ENCODE assay signal across 20 cellular contexts in genomic region chr5:141919218-141920129, GRCh38. TPM values are rescaled to one million over a fixed set of nuclear protein-coding genes. Genes with fewer than 3 reads are reported as not detected.
DNase-seq lines count a peak whose midpoint lies in the region; ATAC-seq, FAIRE-seq and TF ChIP-seq lines count a peak whose summit lies in the region.
"Had no signal": no experiment of that assay in that cellular context is flagged by ENCODE, and none has a peak within 500 bp of the region (broad histone marks: within the 10 kb centered on the region; RNA-seq: fewer than 3 reads in every experiment).

No MANE protein-coding gene starts in this region.

- DNase-seq in right cardiac atrium (no peak), heart right ventricle (no peak), colonic mucosa (peak; percentile 58), HepG2 (ENCODE audit: low spot score) (no peak), transverse colon (peak; percentile 45), GM20000 (ENCODE audit: low spot score) (no peak)
- DNase-seq in CD8-positive, alpha-beta memory T cell, result no peak
- DNase-seq: AML-193; CD4-positive, CD25-positive, alpha-beta regulatory T cell; DMS 273 treated with DMSO at 0.1 percent for 48 hours; EL; NCI-H1436 treated with DMSO at 0.1 percent for 48 hours; NCI-H2081 treated with DMSO at 0.1 percent for 48 hours; NCI-H524 had no signal

- POLR2A ChIA-PET in HepG2 (lab: Yijun Ruan, JAX), result interaction anchor here (1.2 kb wide), 1 partner anchor 50 kb away, joined by 3 read pairs; the partner anchor contains the start of gene RNF14
- POLR2A ChIA-PET in CD8-positive, alpha-beta memory T cell (lab: Charles Lee), result no interaction called here

- peaks cover 0 to under 1% (median 0%) of the 10 kb centered on the region in 9 donors for H3K36me3 ChIP-seq in heart right ventricle
- no peaks in the 10 kb centered on the region for H3K36me3 ChIP-seq in colonic mucosa
- no peaks in the 10 kb centered on the region for H3K36me3 ChIP-seq in HepG2 (replicated peaks in 1 of 2; ENCODE audit: control insufficient read depth in 1 of 2, insufficient read depth in 2 of 2, low read length in 2 of 2)
- H3K36me3 ChIP-seq in transverse colon, result no peaks in the 10 kb centered on the region
- no peaks in the 10 kb centered on the region for H3K36me3 ChIP-seq in CD8-positive, alpha-beta memory T cell (ENCODE audit: insufficient read depth, low read length)

- no peak overlapping the region for H3K27ac Mint-ChIP-seq in CD8-positive, alpha-beta memory T cell

- 0 out of 2 replicates have a peak, but pooled peaks cover 3% of the 10 kb centered on the region for H4K20me1 ChIP-seq in HepG2 (ENCODE audit: insufficient read depth, low read length)

- H3K4me1 ChIP-seq in right cardiac atrium (ENCODE audit: control insufficient read depth, insufficient read depth, low read length), result peaks cover 2% of the 10 kb centered on the region
- peaks cover 4 to 18% (median 15%) of the 10 kb centered on the region in 9 donors for H3K4me1 ChIP-seq in heart right ventricle
- peaks cover 14% of the 10 kb centered on the region for H3K4me1 ChIP-seq in colonic mucosa
- peaks cover 36% of the 10 kb centered on the region for H3K4me1 ChIP-seq in HepG2 (ENCODE audit: insufficient read depth, low read length)
- peaks cover 4 to 52% (median 24%) of the 10 kb centered on the region in 4 donors for H3K4me1 ChIP-seq in transverse colon
- peaks cover 14% of the 10 kb centered on the region for H3K4me1 ChIP-seq in CD8-positive, alpha-beta memory T cell (ENCODE audit: insufficient read depth, low read length)

- peak overlapping the region in 1 of 7 donors; percentile 35 for H3K4me3 Mint-ChIP-seq in CD8-positive, alpha-beta memory T cell

- H3K27me3 Mint-ChIP-seq in CD8-positive, alpha-beta memory T cell, result peaks cover 11 to 35% of the 10 kb centered on the region in 2 donors

- H3K4me2 ChIP-seq in HepG2 (ENCODE audit: low read depth, low read length), result peak overlapping the region; percentile 66

- TF ChIP-seq CTCF in heart right ventricle (IDR thresholded peaks at IDR 0.05) (no peak), colonic mucosa (IDR thresholded peaks at IDR 0.05) (no peak), HepG2 (CRISPR knock-in tag; IDR thresholded peaks at IDR 0.05) (no peak), transverse colon (IDR thresholded peaks at IDR 0.05) (no peak), GM20000 (IDR thresholded peaks at IDR 0.05; ENCODE audit: extremely low read depth, missing control alignments) (no peak)

- CTCF ChIA-PET in HepG2 (lab: Yijun Ruan, JAX; ENCODE audit: low intra/inter-chr PET ratio, low total read pairs), result no interaction called here
- CTCF ChIA-PET in CD8-positive, alpha-beta memory T cell (lab: Charles Lee), result interaction anchor here (0.8 to 1.0 kb wide), 2 partner anchors 34 to 41 kb away, joined by 3 read pairs; no protein-coding TSS in a partner anchor

- H2AFZ ChIP-seq in HepG2 (ENCODE audit: low read length), result peak overlapping the region; percentile 88

- ATAC-seq in right cardiac atrium (peak in 1 of 2 donors; percentile 27), heart right ventricle (no peak), HepG2 (no peak), HG03039 (IDR thresholded peaks at IDR 0.05; ENCODE audit: unreplicated experiment) (no peak)
- ATAC-seq: HCT116 had no signal

- no peak for TF ChIP-seq POLR2A in HepG2 (IDR thresholded peaks at IDR 0.05; ENCODE audit: insufficient read depth in 1 of 2, low read depth in 2 of 2, low read length in 2 of 2)
- TF ChIP-seq POLR2A in transverse colon (IDR thresholded peaks at IDR 0.05), result no peak

- intact Hi-C loops in right cardiac atrium (cut with DNase I) (loop anchor here in 1 of 4 donors (5.0 kb wide), 1 partner anchor 38 kb away; the partner anchor contains the start of gene PCDH12), heart right ventricle (cut with DNase I) (loop anchor here in 7 of 10 donors (5.0 kb wide), 3 partner anchors 37 to 43 kb away; partner anchors contain the start of gene PCDH12 (in 5 of the 7)), colonic mucosa (cut with DNase I) (no loop called here), HepG2 (cut with micrococcal nuclease; ENCODE audit: unreplicated experiment) (no loop called here), transverse colon (cut with DNase I; ENCODE audit: low total_unique reads) (no loop called here)

- peaks cover 12 to 26% (median 14%) of the 10 kb centered on the region in 3 donors for H3K4me1 Mint-ChIP-seq in CD8-positive, alpha-beta memory T cell

- peaks cover 0 to 9% (median 0%) of the 10 kb centered on the region in 3 donors for H3K36me3 Mint-ChIP-seq in CD8-positive, alpha-beta memory T cell

- H3K27me3 ChIP-seq in right cardiac atrium (ENCODE audit: control insufficient read depth, insufficient read depth), result no peaks in the 10 kb centered on the region
- H3K27me3 ChIP-seq in heart right ventricle, result peaks cover 0 to under 1% (median 0%) of the 10 kb centered on the region in 7 donors
- H3K27me3 ChIP-seq in colonic mucosa, result no peaks in the 10 kb centered on the region
- peaks cover 0 to 23% of the 10 kb centered on the region in 2 experiments; a peak in 2 of 5 replicates for H3K27me3 ChIP-seq in HepG2 (ENCODE audit: control insufficient read depth in 1 of 2, insufficient read depth in 2 of 2, low read length in 2 of 2)
- H3K27me3 ChIP-seq in transverse colon, result no peaks in the 10 kb centered on the region
- peaks cover 1% of the 10 kb centered on the region for H3K27me3 ChIP-seq in CD8-positive, alpha-beta memory T cell (ENCODE audit: insufficient read depth, low read length, poor library complexity, severe bottlenecking)

- 78% methylated on average over 8 of the region's 8 CpGs for WGBS in right cardiac atrium
- WGBS in heart right ventricle, 2 donors, result 91 to 93% methylated on average over 8 of the region's 8 CpGs
- 23% methylated on average over 7 of the region's 8 CpGs for WGBS in HepG2 (ENCODE audit: low lambda C conversion rate)
- 64 to 78% methylated on average over 4 to 8 of the region's 8 CpGs for WGBS in transverse colon (ENCODE audit: low coverage in 1 of 2), 2 donors

- H3K9me3 ChIP-seq in right cardiac atrium (ENCODE audit: control insufficient read depth, low read length), result no peaks in the 10 kb centered on the region
- no peaks in the 10 kb centered on the region for H3K9me3 ChIP-seq in heart right ventricle
- no peaks in the 10 kb centered on the region for H3K9me3 ChIP-seq in colonic mucosa
- H3K9me3 ChIP-seq in HepG2 (ENCODE audit: low read length), result no peaks in the 10 kb centered on the region
- H3K9me3 ChIP-seq in transverse colon, result no peaks in the 10 kb centered on the region
- no peaks in the 10 kb centered on the region for H3K9me3 ChIP-seq in CD8-positive, alpha-beta memory T cell (ENCODE audit: low read length)
- H3K9me3 ChIP-seq: SJSA1 had no signal

- FAIRE-seq in HepG2 (lab: Jason Lieb, UNC), result no peak

- TF ChIP-seq RAD21 in HepG2 (CRISPR knock-in tag; IDR thresholded peaks at IDR 0.05), result no peak

- H3K4me3 ChIP-seq in right cardiac atrium (ENCODE audit: low read length), result no peak overlapping the region
- H3K4me3 ChIP-seq in heart right ventricle, result no peak overlapping the region
- no peak overlapping the region for H3K4me3 ChIP-seq in colonic mucosa
- peak overlapping the region in 1 of 3 experiments; percentile 37; a peak in 1 of 6 replicates for H3K4me3 ChIP-seq in HepG2 (replicated peaks in 1 of 3; ENCODE audit: insufficient read depth in 1 of 3, low read depth in 2 of 3, low read length in 3 of 3)
- H3K4me3 ChIP-seq in transverse colon, result no peak overlapping the region
- H3K4me3 ChIP-seq in CD8-positive, alpha-beta memory T cell (ENCODE audit: low read length), result no peak overlapping the region
- H3K4me3 ChIP-seq: SJSA1 had no signal

- H3K9ac ChIP-seq in colonic mucosa (ENCODE audit: low read depth in 2 of 2, low read length in 2 of 2), result no peak overlapping the region
- 0 out of 2 replicates have a peak overlapping the region, but pooled peaks have one; percentile 21 for H3K9ac ChIP-seq in HepG2 (ENCODE audit: insufficient read depth, low read depth, low read length)

- BruUV-seq in HepG2 (replicated peaks; lab: Mats Ljungman, UMichigan), result no TSS peak

- H3K27ac ChIP-seq in right cardiac atrium (ENCODE audit: low read length), result peak overlapping the region; percentile 70
- no peak overlapping the region for H3K27ac ChIP-seq in heart right ventricle
- no peak overlapping the region for H3K27ac ChIP-seq in colonic mucosa
- no peak overlapping the region for H3K27ac ChIP-seq in HepG2 (ENCODE audit: extremely low read length, insufficient read depth, low read length)
- peak overlapping the region; percentile 34 to 59 (median 48) for H3K27ac ChIP-seq in transverse colon
- no peak overlapping the region for H3K27ac ChIP-seq in CD8-positive, alpha-beta memory T cell (ENCODE audit: low read depth, low read length)
- H3K27ac ChIP-seq: SJSA1 had no signal

- in situ Hi-C loops in HepG2 (cut with HindIII; ENCODE audit: extremely low pct_ligation_motif_present, low pct_unique_long_range_greater_than_20kb), result no loop called here
- in situ Hi-C loops in transverse colon (cut with MboI; ENCODE audit: low pct_ligation_motif_present in 1 of 4, low pct_unique_long_range_greater_than_20kb in 1 of 4, low sequenced_read_pairs in 3 of 4), result no loop called here

- no peaks in the 10 kb centered on the region for H3K9me3 Mint-ChIP-seq in CD8-positive, alpha-beta memory T cell
- H3K9me3 Mint-ChIP-seq: IgD-negative memory B cell had no signal

- TF ChIP-seq EP300 in HepG2 (IDR thresholded peaks at IDR 0.05; ENCODE audit: low read depth in 2 of 2, low read length in 2 of 2), result no peak
- TF ChIP-seq EP300 in HepG2 (CRISPR knock-in tag; IDR thresholded peaks at IDR 0.05; ENCODE audit: borderline replicate concordance), result no peak
- TF ChIP-seq EP300 in transverse colon (IDR thresholded peaks at IDR 0.05; ENCODE audit: low read depth), result no peak

- peaks cover 4% of the 10 kb centered on the region for H3K79me2 ChIP-seq in HepG2 (ENCODE audit: insufficient read depth, low read length)

RNA-seq across cellular contexts. Expression of gene DELE1, which starts 4.2 kb away (rescaled TPM):
- total RNA-seq in right cardiac atrium (100 to 1,000 TPM in 2 of 4 donors, 10 to 100 TPM in 2; 82.6 to 109 (median 99.2) TPM), heart right ventricle (100 to 1,000 TPM in 6 of 10 donors, 10 to 100 TPM in 4; 82.1 to 192 (median 141) TPM), colonic mucosa (10 to 100 TPM; 69.2 to 69.4 TPM), HepG2 (2016; rRNA removed; fragmentation: Illumina TruSeq; extraction: Trizol) (46.5 and 57.5 TPM in 2 replicates), transverse colon (100 to 1,000 TPM in 3 of 4 donors, 10 to 100 TPM in 1; 92.6 to 270 (median 126) TPM)
- polyA plus RNA-seq in right cardiac atrium (62.0 TPM), heart right ventricle (10 to 100 TPM; 50.1 to 69.8 TPM), HepG2 (2011; rRNA removed) (90.3 and 97.1 TPM in 2 replicates)
- 7.7 and 8.6 TPM in 2 replicates for total RNA-seq in HepG2 (2016; cell fraction: cytosol; rRNA removed; fragmentation: Illumina TruSeq; extraction: Trizol; ENCODE audit: low read depth)
- 44.4 and 53.9 TPM in 2 replicates for total RNA-seq in HepG2 (2016; cell fraction: insoluble cytoplasmic fraction; rRNA removed; fragmentation: Illumina TruSeq; extraction: Trizol)
- 23.5 and 25.7 TPM in 2 replicates for total RNA-seq in HepG2 (2016; cell fraction: membrane; rRNA removed; fragmentation: Illumina TruSeq; extraction: Trizol)
- 61.2 and 73.5 TPM in 2 replicates for total RNA-seq in HepG2 (2016; cell fraction: nucleus; rRNA removed; fragmentation: Illumina TruSeq; extraction: Trizol)
- polyA plus RNA-seq in HepG2 (2011; cell fraction: cytosol; rRNA removed), result 44.7 and 66.5 TPM in 2 replicates
- 267 and 277 TPM in 2 replicates for polyA plus RNA-seq in HepG2 (2011; cell fraction: nucleus; rRNA removed)
- 44.3 and 49.8 TPM in 2 replicates for polyA plus RNA-seq in HepG2 (2012)
- 8.6 and 10.7 TPM in 2 replicates for polyA plus RNA-seq in HepG2 (2016; cell fraction: cytosol; fragmentation: Illumina TruSeq; extraction: Trizol; ENCODE audit: low read depth)
- 46.9 and 52.3 TPM in 2 replicates for polyA plus RNA-seq in HepG2 (2016; cell fraction: insoluble cytoplasmic fraction; fragmentation: Illumina TruSeq; extraction: Trizol; ENCODE audit: low read depth)
- 20.4 and 27.3 TPM in 2 replicates for polyA plus RNA-seq in HepG2 (2016; cell fraction: membrane; fragmentation: Illumina TruSeq; extraction: Trizol; ENCODE audit: low read depth)
- polyA plus RNA-seq in HepG2 (2016; cell fraction: nucleus; fragmentation: Illumina TruSeq; extraction: Trizol; ENCODE audit: insufficient read depth, low read depth), result 113 TPM in 2 replicates
- 120 and 133 TPM in 2 replicates for polyA minus RNA-seq in HepG2 (2011; rRNA and poly(A)+ RNA removed; ENCODE audit: low replicate concordance)
- polyA minus RNA-seq in HepG2 (2011; cell fraction: cytosol; rRNA and poly(A)+ RNA removed), result 27.7 and 33.0 TPM in 2 replicates
- polyA minus RNA-seq in HepG2 (2011; cell fraction: nucleus; rRNA and poly(A)+ RNA removed), result 76.1 and 82.6 TPM in 2 replicates
- total RNA-seq in CD8-positive, alpha-beta memory T cell, result 10 to 100 TPM; 48.8 to 50.2 TPM
- polyA plus RNA-seq in CD8-positive, alpha-beta memory T cell, result 27.3 TPM

RNA-seq across cellular contexts. Expression of gene PCDH12, which starts 38.5 kb away (rescaled TPM):
- total RNA-seq in right cardiac atrium (1 to 10 TPM; 4.1 to 7.9 (median 6.7) TPM), heart right ventricle (10 to 100 TPM in 5 of 10 donors, 1 to 10 TPM in 5; 4.9 to 16.6 (median 9.6) TPM), colonic mucosa (1 to 10 TPM; 1.1 to 1.3 TPM), HepG2 (2016; rRNA removed; fragmentation: Illumina TruSeq; extraction: Trizol) (not detected in 2 replicates), transverse colon (under 1 TPM in 3 of 4 donors, not detected in 1; 0.37 to 0.95 (median 0.68) TPM)
- polyA plus RNA-seq in right cardiac atrium (3.0 TPM), heart right ventricle (1 to 10 TPM; 3.6 to 3.7 TPM), HepG2 (2011; rRNA removed) (not detected in 2 replicates)
- not detected in 2 replicates for total RNA-seq in HepG2 (2016; cell fraction: cytosol; rRNA removed; fragmentation: Illumina TruSeq; extraction: Trizol; ENCODE audit: low read depth)
- total RNA-seq in HepG2 (2016; cell fraction: insoluble cytoplasmic fraction; rRNA removed; fragmentation: Illumina TruSeq; extraction: Trizol), result not detected in 2 replicates
- total RNA-seq in HepG2 (2016; cell fraction: membrane; rRNA removed; fragmentation: Illumina TruSeq; extraction: Trizol), result not detected in 2 replicates
- not detected in 2 replicates for total RNA-seq in HepG2 (2016; cell fraction: nucleus; rRNA removed; fragmentation: Illumina TruSeq; extraction: Trizol)
- polyA plus RNA-seq in HepG2 (2011; cell fraction: cytosol; rRNA removed), result not detected in 2 replicates
- polyA plus RNA-seq in HepG2 (2011; cell fraction: nucleus; rRNA removed), result not detected in 2 replicates
- polyA plus RNA-seq in HepG2 (2012), result 0.13 and 0.25 TPM in 2 replicates
- not detected in 2 replicates for polyA plus RNA-seq in HepG2 (2016; cell fraction: cytosol; fragmentation: Illumina TruSeq; extraction: Trizol; ENCODE audit: low read depth)
- polyA plus RNA-seq in HepG2 (2016; cell fraction: insoluble cytoplasmic fraction; fragmentation: Illumina TruSeq; extraction: Trizol; ENCODE audit: low read depth), result not detected in 2 replicates
- polyA plus RNA-seq in HepG2 (2016; cell fraction: membrane; fragmentation: Illumina TruSeq; extraction: Trizol; ENCODE audit: low read depth), result not detected in 2 replicates
- polyA plus RNA-seq in HepG2 (2016; cell fraction: nucleus; fragmentation: Illumina TruSeq; extraction: Trizol; ENCODE audit: insufficient read depth, low read depth), result not detected in 2 replicates
- 0.33 TPM in 1 of 2 replicates, not detected in the other for polyA minus RNA-seq in HepG2 (2011; rRNA and poly(A)+ RNA removed; ENCODE audit: low replicate concordance)
- not detected in 2 replicates for polyA minus RNA-seq in HepG2 (2011; cell fraction: cytosol; rRNA and poly(A)+ RNA removed)
- polyA minus RNA-seq in HepG2 (2011; cell fraction: nucleus; rRNA and poly(A)+ RNA removed), result not detected in 2 replicates
- total RNA-seq in CD8-positive, alpha-beta memory T cell, result under 1 TPM; 0.33 to 0.88 TPM
- 0.07 TPM for polyA plus RNA-seq in CD8-positive, alpha-beta memory T cell
- total RNA-seq: CD4-positive, CD25-positive, alpha-beta regulatory T cell; HT-29; SJSA1 had no signal

RNA-seq across cellular contexts. Expression of gene PCDH1, which starts 41.3 kb away (rescaled TPM):
- total RNA-seq in right cardiac atrium, result 10 to 100 TPM in 2 of 4 donors, 1 to 10 TPM in 2; 7.2 to 21.3 (median 12.2) TPM
- 9.2 TPM for polyA plus RNA-seq in right cardiac atrium
- 10 to 100 TPM in 9 of 10 donors, 1 to 10 TPM in 1; 8.4 to 45.8 (median 17.9) TPM for total RNA-seq in heart right ventricle
- polyA plus RNA-seq in heart right ventricle, result 10 to 100 TPM; 16.2 to 21.6 TPM
- total RNA-seq in colonic mucosa, result 100 to 1,000 TPM in 1 of 2 donors, 10 to 100 TPM in 1; 97.3 to 105 TPM
- total RNA-seq in HepG2 (2016; rRNA removed; fragmentation: Illumina TruSeq; extraction: Trizol), result 0.11 and 0.13 TPM in 2 replicates
- not detected in 2 replicates for total RNA-seq in HepG2 (2016; cell fraction: cytosol; rRNA removed; fragmentation: Illumina TruSeq; extraction: Trizol; ENCODE audit: low read depth)
- 0.09 TPM in 1 of 2 replicates, not detected in the other for total RNA-seq in HepG2 (2016; cell fraction: insoluble cytoplasmic fraction; rRNA removed; fragmentation: Illumina TruSeq; extraction: Trizol)
- not detected in 2 replicates for total RNA-seq in HepG2 (2016; cell fraction: membrane; rRNA removed; fragmentation: Illumina TruSeq; extraction: Trizol)
- total RNA-seq in HepG2 (2016; cell fraction: nucleus; rRNA removed; fragmentation: Illumina TruSeq; extraction: Trizol), result 0.31 TPM in 1 of 2 replicates, not detected in the other
- 0.83 and 1.3 TPM in 2 replicates for polyA plus RNA-seq in HepG2 (2011; rRNA removed)
- 0.85 and 1.0 TPM in 2 replicates for polyA plus RNA-seq in HepG2 (2011; cell fraction: cytosol; rRNA removed)
- polyA plus RNA-seq in HepG2 (2011; cell fraction: nucleus; rRNA removed), result 0.83 and 0.90 TPM in 2 replicates
- 0.80 and 1.3 TPM in 2 replicates for polyA plus RNA-seq in HepG2 (2012)
- 0.08 TPM in 1 of 2 replicates, not detected in the other for polyA plus RNA-seq in HepG2 (2016; cell fraction: cytosol; fragmentation: Illumina TruSeq; extraction: Trizol; ENCODE audit: low read depth)
- 0.11 TPM in 1 of 2 replicates, not detected in the other for polyA plus RNA-seq in HepG2 (2016; cell fraction: insoluble cytoplasmic fraction; fragmentation: Illumina TruSeq; extraction: Trizol; ENCODE audit: low read depth)
- polyA plus RNA-seq in HepG2 (2016; cell fraction: membrane; fragmentation: Illumina TruSeq; extraction: Trizol; ENCODE audit: low read depth), result not detected in 2 replicates
- 0.25 TPM in 1 of 2 replicates, not detected in the other for polyA plus RNA-seq in HepG2 (2016; cell fraction: nucleus; fragmentation: Illumina TruSeq; extraction: Trizol; ENCODE audit: insufficient read depth, low read depth)
- polyA minus RNA-seq in HepG2 (2011; rRNA and poly(A)+ RNA removed; ENCODE audit: low replicate concordance), result 2.1 and 10.8 TPM in 2 replicates
- 1.6 and 1.9 TPM in 2 replicates for polyA minus RNA-seq in HepG2 (2011; cell fraction: cytosol; rRNA and poly(A)+ RNA removed)
- 0.75 and 0.77 TPM in 2 replicates for polyA minus RNA-seq in HepG2 (2011; cell fraction: nucleus; rRNA and poly(A)+ RNA removed)
- 100 to 1,000 TPM in 3 of 4 donors, 10 to 100 TPM in 1; 92.5 to 217 (median 164) TPM for total RNA-seq in transverse colon
- total RNA-seq in CD8-positive, alpha-beta memory T cell, result not detected
- polyA plus RNA-seq in CD8-positive, alpha-beta memory T cell, result 0.54 TPM
- total RNA-seq: OCI-LY7 had no signal

RNA-seq across cellular contexts. Expression of gene RNF14, which starts 49.4 kb away (rescaled TPM):
- total RNA-seq in right cardiac atrium (100 to 1,000 TPM in 2 of 4 donors, 10 to 100 TPM in 2; 90.7 to 105 (median 97.7) TPM), heart right ventricle (100 to 1,000 TPM in 6 of 10 donors, 10 to 100 TPM in 4; 84.6 to 130 (median 102) TPM), colonic mucosa (10 to 100 TPM; 49.4 to 69.8 TPM), HepG2 (2016; rRNA removed; fragmentation: Illumina TruSeq; extraction: Trizol) (28.1 and 42.4 TPM in 2 replicates), transverse colon (10 to 100 TPM; 15.3 to 66.7 (median 57.1) TPM)
- polyA plus RNA-seq in right cardiac atrium (36.3 TPM), heart right ventricle (10 to 100 TPM; 20.3 to 44.9 TPM), HepG2 (2011; rRNA removed) (11.0 and 11.3 TPM in 2 replicates)
- 7.6 TPM in 2 replicates for total RNA-seq in HepG2 (2016; cell fraction: cytosol; rRNA removed; fragmentation: Illumina TruSeq; extraction: Trizol; ENCODE audit: low read depth)
- total RNA-seq in HepG2 (2016; cell fraction: insoluble cytoplasmic fraction; rRNA removed; fragmentation: Illumina TruSeq; extraction: Trizol), result 29.9 and 40.7 TPM in 2 replicates
- 23.1 and 23.3 TPM in 2 replicates for total RNA-seq in HepG2 (2016; cell fraction: membrane; rRNA removed; fragmentation: Illumina TruSeq; extraction: Trizol)
- 16.1 and 19.9 TPM in 2 replicates for total RNA-seq in HepG2 (2016; cell fraction: nucleus; rRNA removed; fragmentation: Illumina TruSeq; extraction: Trizol)
- 6.2 and 9.3 TPM in 2 replicates for polyA plus RNA-seq in HepG2 (2011; cell fraction: cytosol; rRNA removed)
- 5.6 and 8.1 TPM in 2 replicates for polyA plus RNA-seq in HepG2 (2011; cell fraction: nucleus; rRNA removed)
- polyA plus RNA-seq in HepG2 (2012), result 13.0 and 15.4 TPM in 2 replicates
- polyA plus RNA-seq in HepG2 (2016; cell fraction: cytosol; fragmentation: Illumina TruSeq; extraction: Trizol; ENCODE audit: low read depth), result 5.0 and 7.5 TPM in 2 replicates
- 23.5 and 26.8 TPM in 2 replicates for polyA plus RNA-seq in HepG2 (2016; cell fraction: insoluble cytoplasmic fraction; fragmentation: Illumina TruSeq; extraction: Trizol; ENCODE audit: low read depth)
- polyA plus RNA-seq in HepG2 (2016; cell fraction: membrane; fragmentation: Illumina TruSeq; extraction: Trizol; ENCODE audit: low read depth), result 11.6 and 11.8 TPM in 2 replicates
- polyA plus RNA-seq in HepG2 (2016; cell fraction: nucleus; fragmentation: Illumina TruSeq; extraction: Trizol; ENCODE audit: insufficient read depth, low read depth), result 9.6 and 13.2 TPM in 2 replicates
- 16.9 and 18.8 TPM in 2 replicates for polyA minus RNA-seq in HepG2 (2011; rRNA and poly(A)+ RNA removed; ENCODE audit: low replicate concordance)
- 8.3 and 10.7 TPM in 2 replicates for polyA minus RNA-seq in HepG2 (2011; cell fraction: cytosol; rRNA and poly(A)+ RNA removed)
- polyA minus RNA-seq in HepG2 (2011; cell fraction: nucleus; rRNA and poly(A)+ RNA removed), result 10.7 and 13.6 TPM in 2 replicates
- 10 to 100 TPM; 46.2 to 49.6 TPM for total RNA-seq in CD8-positive, alpha-beta memory T cell
- 43.7 TPM for polyA plus RNA-seq in CD8-positive, alpha-beta memory T cell

Comparison
In these comparisons a context has a peak if more than half of its experiments do, and no peak if none do; other contexts are left out.
1. H3K27ac ChIP-seq: peak in right cardiac atrium (single experiment) and transverse colon (4 of 4); none in heart right ventricle (0 of 10), colonic mucosa (single experiment), HepG2 (single experiment) and CD8-positive, alpha-beta memory T cell (single experiment).
2. DNase-seq: peak in colonic mucosa (single experiment) and transverse colon (single experiment); none in right cardiac atrium (0 of 3), heart right ventricle (0 of 2), HepG2 (single experiment), GM20000 (single experiment) and CD8-positive, alpha-beta memory T cell (0 of 5).
3. RNA of gene PCDH1, which starts 41.3 kb away (total RNA-seq): 92.5 to 217 TPM in transverse colon, 97.3 to 105 TPM in colonic mucosa, 8.4 to 45.8 TPM in heart right ventricle and 7.2 to 21.3 TPM in right cardiac atrium; not detected in CD8-positive, alpha-beta memory T cell and 0.09 to 0.31 TPM in HepG2; every median in the first group is over 4 times any median in the second.
4. intact Hi-C loops: an anchor here in heart right ventricle (5.0 kb wide); none called in colonic mucosa, HepG2 and transverse colon.